Comparison of ENCODE assay signal across 8 cellular contexts in the genomic region with DNA sequence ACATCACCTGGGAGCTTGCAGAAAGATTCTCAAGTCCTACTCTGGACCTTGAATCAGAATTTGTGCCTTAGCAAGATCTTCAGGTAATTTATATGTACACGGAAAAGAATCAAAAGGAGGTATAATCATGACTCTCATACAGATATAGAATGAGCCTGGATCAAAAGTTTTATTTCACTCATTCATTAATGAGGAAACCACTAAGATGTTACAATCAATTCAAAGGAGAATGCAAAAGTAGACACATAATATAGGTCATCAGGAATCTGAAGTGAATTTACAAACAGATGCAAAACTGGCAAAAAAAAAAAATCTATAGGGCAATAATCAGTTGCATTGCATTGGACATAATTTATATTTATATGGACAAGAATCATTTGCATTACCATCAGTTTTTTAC.
"Had no signal": no experiment of that assay in that cellular context is flagged by ENCODE, and none has a peak within 500 bp of the region (broad histone marks: within the 10 kb centered on the region; RNA-seq: fewer than 3 reads in every experiment).

No MANE protein-coding gene starts in this region.

- FAIRE-seq: HepG2, HTR-8/SVneo, K562 had no signal

- H3K4me2 ChIP-seq: KMS-11 had no signal

- H3K27ac ChIP-seq: HL-60, KMS-11 had no signal

- ATAC-seq: HepG2, K562 had no signal

- DNase-seq: IMR-90, KBM-7, KG1 had no signal

- H3K4me3 ChIP-seq: K562 had no signal
